ENCODE assay signal across 25 cellular contexts in genomic region chr11:31692466-31692865, GRCh38.
"Had no signal": no experiment of that assay in that cellular context is flagged by ENCODE, and none has a peak within 500 bp of the region (broad histone marks: within the 10 kb centered on the region; RNA-seq: fewer than 3 reads in every experiment).

No MANE protein-coding gene starts in this region.

- H3K27ac Mint-ChIP-seq: mesothelial cell of epicardium had no signal

- H3K4me3 Mint-ChIP-seq: mesothelial cell of epicardium had no signal

- H3K27me3 ChIP-seq: dorsolateral prefrontal cortex, esophagus squamous epithelium, gastrocnemius medialis, heart right ventricle, left lung had no signal

- H3K9me3 ChIP-seq: esophagus squamous epithelium, gastrocnemius medialis, lower lobe of right lung, mucosa of descending colon had no signal

- DNase-seq: dermis blood vessel endothelial cell; dorsolateral prefrontal cortex; effector CD4-positive, alpha-beta T cell; effector memory CD4-positive, alpha-beta T cell; erythroblast; esophagus squamous epithelium; foreskin fibroblast; gastrocnemius medialis; glutamatergic neuron; head of caudate nucleus; heart right ventricle; hippocampal formation; left cardiac atrium; left lung; left ventricle myocardium superior; lower lobe of right lung; mesenchymal stem cell; mucosa of descending colon had no signal

- H3K27ac ChIP-seq: coronary artery, dorsolateral prefrontal cortex, epithelial cell of prostate, esophagus squamous epithelium, gastrocnemius medialis, heart right ventricle, left lung, lower lobe of right lung had no signal

- H3K4me3 ChIP-seq: coronary artery, dorsolateral prefrontal cortex, esophagus squamous epithelium, gastrocnemius medialis, heart right ventricle, left lung, lower lobe of right lung, mucosa of descending colon had no signal

- FAIRE-seq: colon, endometrium, islet of Langerhans, keratinocyte had no signal

- H3K4me1 ChIP-seq: esophagus squamous epithelium, gastrocnemius medialis, heart right ventricle, lower lobe of right lung had no signal

- H3K4me1 Mint-ChIP-seq: mesothelial cell of epicardium had no signal

- H3K36me3 ChIP-seq: esophagus squamous epithelium, gastrocnemius medialis, heart right ventricle, left lung, lower lobe of right lung had no signal
